8 cellular contexts compared by ENCODE assay signal in the genomic region with DNA sequence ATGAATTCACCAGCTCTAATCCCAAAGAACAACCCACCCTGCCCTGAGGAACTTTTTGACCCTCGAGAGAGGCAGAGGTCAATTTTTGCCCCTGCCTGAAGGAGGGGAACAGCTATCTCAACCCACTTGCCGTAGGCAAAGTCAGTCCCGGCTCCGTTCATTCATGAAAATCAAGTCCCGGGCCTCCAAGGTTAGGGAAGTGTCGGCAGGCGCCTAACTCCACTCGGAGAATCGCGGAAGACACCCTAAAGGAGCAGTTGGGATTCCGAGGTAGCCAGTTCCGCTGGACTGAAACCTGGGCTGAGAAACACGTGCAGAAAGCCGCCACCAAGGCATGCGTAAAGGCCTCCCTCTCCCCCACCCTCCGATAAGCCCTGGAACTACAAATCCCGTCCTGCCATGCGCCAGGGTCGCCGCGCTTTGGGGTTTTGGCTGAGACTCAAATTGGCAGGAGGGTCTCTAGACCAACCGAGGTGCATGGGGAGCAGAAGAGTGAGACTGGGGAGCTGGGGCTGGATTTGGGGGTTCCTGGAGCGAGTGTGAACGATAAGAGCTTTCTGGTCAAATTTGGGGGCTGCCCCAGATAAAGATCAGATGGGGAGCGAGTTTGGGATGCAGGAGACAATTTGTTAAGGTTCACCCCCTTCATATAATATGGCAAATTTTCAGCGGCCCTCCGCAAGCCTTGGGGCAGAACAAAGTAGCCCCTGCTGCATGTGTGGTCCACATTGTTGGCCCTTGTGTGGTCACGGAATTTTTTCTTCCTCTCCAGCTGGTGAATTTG. TPM values are rescaled to one million over a fixed set of nuclear protein-coding genes. Genes with fewer than 3 reads are reported as not detected.
A peak's percentile ranks its signal among the peaks of the same experiment; 100 is the strongest.
DNase-seq lines count a peak whose midpoint lies in the region; ATAC-seq and TF ChIP-seq lines count a peak whose summit lies in the region.

A gene (minus strand): TSS at position 290 of the 784 bp plus-strand sequence. CDS start 2,955 bp downstream, outside the sequence.

- H3K27me3 ChIP-seq in AG04450 (ENCODE audit: control insufficient read depth, insufficient read depth, low read length) = no peaks in the 10 kb centered on the region

- no peaks in the 10 kb centered on the region for H3K27me3 Mint-ChIP-seq in dendritic cell treated with granulocyte-macrophage colony-stimulating factor and Interleukin-4, amounts not matched to agents 40 ng/mL and 50 ng/mL, for 4 days

- TF ChIP-seq CTCF in AG04450 (IDR thresholded peaks at IDR 0.05; ENCODE audit: low read depth, low read length) = no peak

- peak within 1 kb of the TSS; percentile 82 for H3K27ac ChIP-seq in AG04450 (ENCODE audit: low read depth, low read length)

- intact Hi-C loops in dendritic cell treated with granulocyte-macrophage colony-stimulating factor and Interleukin-4, amounts not matched to agents 40 ng/mL and 50 ng/mL, for 4 days (cut with micrococcal nuclease) = no loop called here

- peak within 1 kb of the TSS; percentile 83 for H3K4me3 ChIP-seq in AG04450 (ENCODE audit: low read depth, low read length)

- CTCF ChIA-PET in AG04450 (lab: Charles Lee) = interaction anchor here (0.6 to 1.1 kb wide), 7 partner anchors 9 to 124 kb away, joined by 3 to 4 read pairs (median 3); no protein-coding TSS in a partner anchor

- DNase-seq in AG04450 (ENCODE audit: low read depth, low spot score) = no peak
- peak; percentile 5 for DNase-seq in NCI-H345 treated with DMSO at 0.1 percent for 48 hours (lab: John Stamatoyannopoulos, UW; ENCODE audit: unreplicated experiment)
- peak; percentile 58 to 69 for DNase-seq in activated CD4-positive, alpha-beta T cell treated with anti-CD3 and anti-CD28 coated beads for 24 hours (ENCODE audit: low read depth in 2 of 2)
- DNase-seq in left lobe of liver (ENCODE audit: low spot score) = peak; percentile 59
- peak; percentile 64 for DNase-seq in stimulated activated CD4-positive, alpha-beta T cell treated with anti-CD3 and anti-CD28 coated beads, Interleukin-2, amount 100 ng/mL, for 4 hours (ENCODE audit: low read depth)
- no peak for DNase-seq in midbrain (lab: John Stamatoyannopoulos, UW)

- ATAC-seq in GM21367 (IDR thresholded peaks at IDR 0.05; ENCODE audit: unreplicated experiment) (peak; percentile 33), left lobe of liver (peak; percentile 34)

- peaks cover 46% of the 10 kb centered on the region for H3K4me1 Mint-ChIP-seq in dendritic cell treated with granulocyte-macrophage colony-stimulating factor and Interleukin-4, amounts not matched to agents 40 ng/mL and 50 ng/mL, for 4 days (ENCODE audit: low read depth)

- no peaks in the 10 kb centered on the region for H3K9me3 Mint-ChIP-seq in dendritic cell treated with granulocyte-macrophage colony-stimulating factor and Interleukin-4, amounts not matched to agents 40 ng/mL and 50 ng/mL, for 4 days

- no peaks in the 10 kb centered on the region; the same call in 1 of the 2 replicates for H3K9me3 ChIP-seq in AG04450 (ENCODE audit: control insufficient read depth, insufficient read depth, low read length)

- H3K4me3 Mint-ChIP-seq in dendritic cell treated with granulocyte-macrophage colony-stimulating factor and Interleukin-4, amounts not matched to agents 40 ng/mL and 50 ng/mL, for 4 days = peak within 1 kb of the TSS; percentile 90

- peaks cover 42% of the 10 kb centered on the region for H3K36me3 Mint-ChIP-seq in dendritic cell treated with granulocyte-macrophage colony-stimulating factor and Interleukin-4, amounts not matched to agents 40 ng/mL and 50 ng/mL, for 4 days (ENCODE audit: low read depth)

- H3K27ac Mint-ChIP-seq in dendritic cell treated with granulocyte-macrophage colony-stimulating factor and Interleukin-4, amounts not matched to agents 40 ng/mL and 50 ng/mL, for 4 days = peak within 1 kb of the TSS; percentile 83

- POLR2A ChIA-PET in AG04450 (lab: Yijun Ruan, JAX) = interaction anchor here (0.5 to 3.3 kb wide), 4 partner anchors 10 to 69 kb away, joined by 3 to 25 read pairs (median 19); a partner anchor contains a TSS

RNA-seq across cellular contexts. Expression of the gene that starts here (rescaled TPM):
- 47.3 and 58.8 TPM in 2 replicates for polyA plus RNA-seq in AG04450 (2011; rRNA removed)
- polyA minus RNA-seq in AG04450 (2011; rRNA and poly(A)+ RNA removed) = 187 and 198 TPM in 2 replicates
- total RNA-seq in left lobe of liver = 19.5 TPM

Comparison
In these comparisons a context has a peak if more than half of its experiments do, and no peak if none do; other contexts are left out.
1. DNase-seq: peak in NCI-H345 treated with DMSO at 0.1 percent for 48 hours (single experiment), activated CD4-positive, alpha-beta T cell treated with anti-CD3 and anti-CD28 coated beads for 24 hours (2 of 2), left lobe of liver (single experiment) and stimulated activated CD4-positive, alpha-beta T cell treated with anti-CD3 and anti-CD28 coated beads, Interleukin-2, amount 100 ng/mL, for 4 hours (single experiment); none in AG04450 (single experiment) and midbrain (single experiment).